ENCODE assay signal across 8 cellular contexts in the genomic region with DNA sequence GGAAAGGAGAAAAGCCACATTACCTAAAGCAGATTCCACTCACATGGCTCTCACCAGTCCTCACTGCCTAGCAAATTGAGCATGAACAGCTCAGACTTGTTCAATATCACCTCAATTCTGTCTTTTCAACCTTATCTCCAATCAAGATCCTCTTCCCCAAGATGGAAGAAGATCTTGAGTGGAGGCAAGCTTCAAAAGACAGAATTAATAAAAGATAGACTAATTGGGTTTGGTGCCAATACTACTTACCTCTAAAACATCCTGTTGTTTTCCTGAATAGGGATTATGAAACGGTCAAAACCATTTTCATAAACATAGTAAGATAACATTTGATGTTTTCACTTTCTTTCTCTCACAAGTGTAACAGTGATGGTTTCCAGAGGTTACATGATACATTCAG.
"Had no signal": no experiment of that assay in that cellular context is flagged by ENCODE, and none has a peak within 500 bp of the region (broad histone marks: within the 10 kb centered on the region; RNA-seq: fewer than 3 reads in every experiment).

No MANE protein-coding gene starts in this region.

- H3K4me3 Mint-ChIP-seq: HFFc6 had no signal

- H3K4me3 ChIP-seq: HAP-1, K562 had no signal

- H3K4me1 ChIP-seq: HAP-1 had no signal

- DNase-seq: GOT3, H7, HFFc6, IMR-90, KG1 had no signal

- H3K9me3 ChIP-seq: HAP-1 had no signal

- H3K27ac Mint-ChIP-seq: HFFc6 had no signal

- ATAC-seq: HCT116, K562 had no signal

- H3K36me3 ChIP-seq: HAP-1 had no signal
